In genomic region chr16:88634141-88634993, GRCh38 we compare ENCODE assay signal across 8 cellular contexts. TPM values are rescaled to one million over a fixed set of nuclear protein-coding genes. Genes with fewer than 3 reads are reported as not detected.
A peak's percentile ranks its signal among the peaks of the same experiment; 100 is the strongest.
DNase-seq lines count a peak whose midpoint lies in the region; ATAC-seq and TF ChIP-seq lines count a peak whose summit lies in the region.

No MANE protein-coding gene starts in this region.

- peak overlapping the region; percentile 61 to 86 for H3K18ac ChIP-seq in mesenchymal stem cell (ENCODE audit: low read depth in 1 of 2, low read length in 2 of 2)

- H3K36me3 ChIP-seq in mesenchymal stem cell (ENCODE audit: control insufficient read depth in 1 of 2, insufficient read depth in 2 of 2, low read depth in 1 of 2, low read length in 2 of 2) = peaks cover 27 to 37% of the 10 kb centered on the region in 2 experiments
- H3K36me3 ChIP-seq in tibial nerve = peaks cover 0 to 50% (median 12%) of the 10 kb centered on the region in 3 donors
- H3K36me3 ChIP-seq in HAP-1 (replicated peaks) = peaks cover 20% of the 10 kb centered on the region

- peak overlapping the region; percentile 48 for H3K9ac ChIP-seq in mesenchymal stem cell (ENCODE audit: low read length)

- H3K9me3 Mint-ChIP-seq in activated B cell treated with CpG ODN at 0.5 μM for 24 hours = no peaks in the 10 kb centered on the region

- peak overlapping the region in 1 of 2 experiments; percentile 94 for H3K14ac ChIP-seq in mesenchymal stem cell (ENCODE audit: low read length in 2 of 2)

- no peaks in the 10 kb centered on the region for H3K27me3 Mint-ChIP-seq in activated B cell treated with CpG ODN at 0.5 μM for 24 hours

- peak overlapping the region; percentile 35 for H2BK120ac ChIP-seq in mesenchymal stem cell (ENCODE audit: low read depth, low read length)

- peak overlapping the region; percentile 95 for H2BK15ac ChIP-seq in mesenchymal stem cell (ENCODE audit: low read depth, poor library complexity, severe bottlenecking)

- peaks cover 52% of the 10 kb centered on the region for H3K4me1 Mint-ChIP-seq in activated B cell treated with CpG ODN at 0.5 μM for 24 hours

- peak overlapping the region; percentile 96 for H3K4me2 ChIP-seq in mesenchymal stem cell (ENCODE audit: low read length, poor library complexity, severe bottlenecking)

- POLR2A ChIA-PET in activated B cell treated with CpG ODN at 0.5 μM for 24 hours (lab: Charles Lee) = interaction anchor here (1.0 to 2.3 kb wide), 4 partner anchors 15 to 64 kb away, joined by 3 to 14 read pairs (median 10); partner anchors contain the start of genes MVD and ZC3H18

- peak overlapping the region in 1 of 2 experiments; percentile 21 for H2BK12ac ChIP-seq in mesenchymal stem cell (ENCODE audit: low read length in 2 of 2)

- peak overlapping the region; percentile 76 for H3K4me3 Mint-ChIP-seq in activated B cell treated with CpG ODN at 0.5 μM for 24 hours

- H3K4me1 ChIP-seq in mesenchymal stem cell (ENCODE audit: control insufficient read depth, insufficient read depth, low read depth, low read length) (peaks cover 26% of the 10 kb centered on the region), tibial nerve (peaks cover 0 to 30% (median 9%) of the 10 kb centered on the region in 4 donors), HAP-1 (no peaks in the 10 kb centered on the region)

- peak overlapping the region in 1 of 2 experiments; percentile 34 for H3K4ac ChIP-seq in mesenchymal stem cell (ENCODE audit: low read depth in 1 of 2, low read length in 2 of 2)

- no peak overlapping the region for H3K27ac ChIP-seq in dorsolateral prefrontal cortex
- no peak overlapping the region for H3K27ac ChIP-seq in mesenchymal stem cell (ENCODE audit: low read length, poor library complexity, severe bottlenecking)
- peak overlapping the region in 2 of 4 donors; percentile 14 to 71 for H3K27ac ChIP-seq in tibial nerve

- H3K27ac Mint-ChIP-seq in activated B cell treated with CpG ODN at 0.5 μM for 24 hours = peak overlapping the region; percentile 71

- ATAC-seq in GM18861 (IDR thresholded peaks at IDR 0.05; ENCODE audit: unreplicated experiment) = peak; percentile 52
- ATAC-seq in HG02981 (IDR thresholded peaks at IDR 0.05; ENCODE audit: unreplicated experiment) = peak; percentile 41
- peak; percentile 61 for ATAC-seq in activated B cell treated with CpG ODN at 0.5 μM for 24 hours (ENCODE audit: low read depth)

- H3K23ac ChIP-seq in mesenchymal stem cell (ENCODE audit: low read length in 2 of 2) = peak overlapping the region in 1 of 2 experiments; percentile 79

- peaks cover 0 to 13% (median 6%) of the 10 kb centered on the region in 45 donors for H3K27me3 ChIP-seq in dorsolateral prefrontal cortex
- H3K27me3 ChIP-seq in mesenchymal stem cell (ENCODE audit: control insufficient read depth in 1 of 2, insufficient read depth in 1 of 2, low read length in 2 of 2) = peaks cover 12 to 38% of the 10 kb centered on the region in 2 experiments
- peaks cover 0 to 51% of the 10 kb centered on the region in 2 donors for H3K27me3 ChIP-seq in tibial nerve
- H3K27me3 ChIP-seq in HAP-1 (ENCODE audit: low read depth) = peaks cover 11% of the 10 kb centered on the region

- DNase-seq in activated B cell treated with CpG ODN at 0.5 μM for 24 hours = peak; percentile 71
- no peak for DNase-seq in dorsolateral prefrontal cortex
- DNase-seq in mesenchymal stem cell = peak; percentile 85
- DNase-seq in tibial nerve (ENCODE audit: low spot score in 2 of 2) = no peak
- DNase-seq in HAP-1 (ENCODE audit: low spot score in 2 of 2) = no peak
- DNase-seq in DMS153 (lab: John Stamatoyannopoulos, UW) = no peak

- TF ChIP-seq EP300 in tibial nerve (IDR thresholded peaks at IDR 0.05) = no peak

- H2BK5ac ChIP-seq in mesenchymal stem cell (ENCODE audit: low read depth, low read length, poor library complexity, severe bottlenecking) = no peak overlapping the region

- TF ChIP-seq CTCF in activated B cell treated with CpG ODN at 0.5 μM for 24 hours (IDR thresholded peaks at IDR 0.05) (no peak), dorsolateral prefrontal cortex (IDR thresholded peaks at IDR 0.05 in 54 of 56, conservative IDR thresholded peaks at IDR 0.05 in 2 of 56; ENCODE audit: low read depth in 1 of 56, partially characterized antibody in 56 of 56) (no peak), tibial nerve (IDR thresholded peaks at IDR 0.05) (no peak)

- H3K9me3 ChIP-seq in mesenchymal stem cell (ENCODE audit: control insufficient read depth, low read length) (no peaks in the 10 kb centered on the region), tibial nerve (no peaks in the 10 kb centered on the region), HAP-1 (no peaks in the 10 kb centered on the region)

- H2AK5ac ChIP-seq in mesenchymal stem cell (ENCODE audit: low read length, severe bottlenecking) = no peak overlapping the region

- H3K36me3 Mint-ChIP-seq in activated B cell treated with CpG ODN at 0.5 μM for 24 hours (ENCODE audit: low read depth) = peaks cover 21% of the 10 kb centered on the region

- H2AFZ ChIP-seq in mesenchymal stem cell (ENCODE audit: low read depth, low read length) = peak overlapping the region; percentile 8

- 8% methylated on average over 59 of the region's 82 CpGs for WGBS in mesenchymal stem cell
- 18 to 20% methylated on average over 23 to 24 of the region's 82 CpGs for WGBS in tibial nerve, 2 donors

- peak overlapping the region; percentile 88 for H4K8ac ChIP-seq in mesenchymal stem cell (ENCODE audit: low read length)

- H4K91ac ChIP-seq in mesenchymal stem cell (ENCODE audit: low read length) = peak overlapping the region; percentile 11

- intact Hi-C loops in activated B cell treated with CpG ODN at 0.5 μM for 24 hours (cut with micrococcal nuclease) (loop anchor here (1.0 to 10.0 kb wide), 9 partner anchors 17 to 1250 kb away; partner anchors contain the start of genes CTU2, CYBA, FBXO31 and MVD), dorsolateral prefrontal cortex (cut with DNase I) (no loop called here)

- no peak for TF ChIP-seq POLR2A in tibial nerve (IDR thresholded peaks at IDR 0.05)

- peak overlapping the region in 37 of 59 donors; percentile 4 to 46 (median 27) for H3K4me3 ChIP-seq in dorsolateral prefrontal cortex
- peak overlapping the region; percentile 58 to 68 for H3K4me3 ChIP-seq in mesenchymal stem cell (ENCODE audit: insufficient read depth in 1 of 2, low read depth in 1 of 2, low read length in 2 of 2)
- H3K4me3 ChIP-seq in tibial nerve = peak overlapping the region; percentile 11 to 49 (median 35)
- no peak overlapping the region for H3K4me3 ChIP-seq in HAP-1

- peaks cover 2% of the 10 kb centered on the region for H3K79me1 ChIP-seq in mesenchymal stem cell (replicated peaks; ENCODE audit: low read length, poor library complexity, severe bottlenecking)

- CTCF ChIA-PET in activated B cell treated with CpG ODN at 0.5 μM for 24 hours (lab: Charles Lee) = interaction anchor here (1.0 to 1.7 kb wide), 4 partner anchors 10 to 51 kb away, joined by 3 to 6 read pairs (median 4); no protein-coding TSS in a partner anchor

- in situ Hi-C loops in HAP-1 (cut with MboI; ENCODE audit: low sequenced_read_pairs) = no loop called here

RNA-seq across cellular contexts. Expression of gene IL17C, which starts 4.0 kb away (rescaled TPM):
- total RNA-seq in activated B cell treated with CpG ODN at 0.5 μM for 24 hours (0.34 and 0.69 TPM in 2 replicates), dorsolateral prefrontal cortex (under 1 TPM in 2 of 120 experiments, not detected in 118; 0.47 to 0.80 TPM), tibial nerve (not detected)
- 0.12 TPM for polyA plus RNA-seq in mesenchymal stem cell (2013, experiment 1 of 2)
- 0.11 TPM for polyA plus RNA-seq in mesenchymal stem cell (2013, experiment 2 of 2)

RNA-seq across cellular contexts. Expression of gene CYBA, which starts 16.5 kb away (rescaled TPM):
- 432 and 456 TPM in 2 replicates for total RNA-seq in activated B cell treated with CpG ODN at 0.5 μM for 24 hours
- total RNA-seq in dorsolateral prefrontal cortex = 10 to 100 TPM in 119 of 120 experiments, 1 to 10 TPM in 1; 8.7 to 94.0 (median 30.1) TPM
- 319 TPM for polyA plus RNA-seq in mesenchymal stem cell (2013, experiment 1 of 2)
- polyA plus RNA-seq in mesenchymal stem cell (2013, experiment 2 of 2) = 325 TPM
- total RNA-seq in tibial nerve = 100 to 1,000 TPM in 2 of 4 donors, 10 to 100 TPM in 2; 86.3 to 199 (median 121) TPM

RNA-seq across cellular contexts. Expression of gene MVD, which starts 28.5 kb away (rescaled TPM):
- 115 and 140 TPM in 2 replicates for total RNA-seq in activated B cell treated with CpG ODN at 0.5 μM for 24 hours
- 100 to 1,000 TPM in 5 of 120 experiments, 10 to 100 TPM in 115; 44.3 to 110 (median 70.6) TPM for total RNA-seq in dorsolateral prefrontal cortex
- polyA plus RNA-seq in mesenchymal stem cell (2013, experiment 1 of 2) = 120 TPM
- polyA plus RNA-seq in mesenchymal stem cell (2013, experiment 2 of 2) = 109 TPM
- 10 to 100 TPM; 32.7 to 49.4 (median 39.9) TPM for total RNA-seq in tibial nerve

RNA-seq across cellular contexts. Expression of gene SNAI3, which starts 51.9 kb away (rescaled TPM):
- total RNA-seq in activated B cell treated with CpG ODN at 0.5 μM for 24 hours = 1.5 and 2.7 TPM in 2 replicates
- 1 to 10 TPM in 49 of 120 experiments, under 1 TPM in 62, not detected in 9; 0.26 to 2.6 (median 0.90) TPM for total RNA-seq in dorsolateral prefrontal cortex
- 0.06 TPM for polyA plus RNA-seq in mesenchymal stem cell (2013, experiment 1 of 2)
- 0.10 TPM for polyA plus RNA-seq in mesenchymal stem cell (2013, experiment 2 of 2)
- 1 to 10 TPM in 2 of 4 donors, under 1 TPM in 2; 0.87 to 1.2 (median 1.0) TPM for total RNA-seq in tibial nerve

Comparison
In these comparisons a context has a peak if more than half of its experiments do, and no peak if none do; other contexts are left out.
1. DNase-seq: peak in activated B cell treated with CpG ODN at 0.5 μM for 24 hours (single experiment) and mesenchymal stem cell (single experiment); none in dorsolateral prefrontal cortex (0 of 10), tibial nerve (0 of 2), HAP-1 (0 of 2) and DMS153 (single experiment).
2. Peak in every context shown above with its lines, with median percentiles within 50 percentile points of each other: ATAC-seq.